ENCODE assay signal across 10 cellular contexts in genomic region chr20:43942213-43942590, GRCh38. TPM values are rescaled to one million over a fixed set of nuclear protein-coding genes. Genes with fewer than 3 reads are reported as not detected.
A peak's percentile ranks its signal among the peaks of the same experiment; 100 is the strongest.
DNase-seq lines count a peak whose midpoint lies in the region; ATAC-seq and TF ChIP-seq lines count a peak whose summit lies in the region.
"Had no signal": no experiment of that assay in that cellular context is flagged by ENCODE, and none has a peak within 500 bp of the region (broad histone marks: within the 10 kb centered on the region; RNA-seq: fewer than 3 reads in every experiment).

No MANE protein-coding gene starts in this region.

- WGBS in mammary epithelial cell (ENCODE audit: low coverage, missing lambda C conversion rate), result 92% methylated on average over 1 of the region's 1 CpG

- ATAC-seq in stimulated activated naive B cell treated with anti-CD40 and anti-IgM and Interleukin-4, amounts not matched to agents 10 μg/mL and 1 μg/mL and 100 μg/mL, for 72 hours (replicated peaks), result no peak

- intact Hi-C loops in mammary epithelial cell (cut with micrococcal nuclease), result no loop called here

- H4K20me1 ChIP-seq in KMS-11 (ENCODE audit: insufficient read depth) (no peaks in the 10 kb centered on the region), mammary epithelial cell (ENCODE audit: insufficient read depth, low read length) (no peaks in the 10 kb centered on the region)

- H3K27ac ChIP-seq in KMS-11 (peak overlapping the region; percentile 95), mammary epithelial cell (ENCODE audit: insufficient read depth, low read depth, low read length) (no peak overlapping the region)

- H3K9me3 Mint-ChIP-seq in activated CD4-positive, alpha-beta T cell treated with anti-CD3 and anti-CD28 coated beads, Interleukin-2, amount 10 ng/mL, durations not matched to agents 7 days and 5 days, result no peaks in the 10 kb centered on the region
- no peaks in the 10 kb centered on the region for H3K9me3 Mint-ChIP-seq in stimulated activated naive B cell treated with anti-CD40 and anti-IgM and Interleukin-4, amounts not matched to agents 10 μg/mL and 1 μg/mL and 100 μg/mL, for 72 hours
- H3K9me3 Mint-ChIP-seq: neural crest cell had no signal

- POLR2A ChIA-PET in activated CD4-positive, alpha-beta T cell treated with anti-CD3 and anti-CD28 coated beads, Interleukin-2, amount 10 ng/mL, durations not matched to agents 7 days and 5 days (lab: Charles Lee), result interaction anchor here (0.6 to 1.0 kb wide), 2 partner anchors 13 to 194 kb away, joined by 3 to 4 read pairs; no protein-coding TSS in a partner anchor

- TF ChIP-seq CTCF in KMS-11 (conservative IDR thresholded peaks at IDR 0.05; ENCODE audit: low read depth, low read length) (no peak), mammary epithelial cell (conservative IDR thresholded peaks at IDR 0.05 in 1 of 2, IDR thresholded peaks at IDR 0.05 in 1 of 2; ENCODE audit: extremely low read depth in 1 of 2, insufficient read depth in 1 of 2, low read depth in 1 of 2, low read length in 2 of 2) (no peak), GM10266 (IDR thresholded peaks at IDR 0.05; ENCODE audit: control insufficient read depth, insufficient read depth, low read depth, missing control alignments) (no peak)

- H3K36me3 Mint-ChIP-seq in activated CD4-positive, alpha-beta T cell treated with anti-CD3 and anti-CD28 coated beads, Interleukin-2, amount 10 ng/mL, durations not matched to agents 7 days and 5 days (ENCODE audit: low read depth), result no peaks in the 10 kb centered on the region
- no peaks in the 10 kb centered on the region for H3K36me3 Mint-ChIP-seq in stimulated activated naive B cell treated with anti-CD40 and anti-IgM and Interleukin-4, amounts not matched to agents 10 μg/mL and 1 μg/mL and 100 μg/mL, for 72 hours

- no peaks in the 10 kb centered on the region for H3K36me3 ChIP-seq in KMS-11 (ENCODE audit: insufficient read depth)
- H3K36me3 ChIP-seq in mammary epithelial cell (ENCODE audit: insufficient read depth, low read length), result no peaks in the 10 kb centered on the region

- in situ Hi-C loops in mammary epithelial cell (cut with MboI; ENCODE audit: low sequenced_read_pairs in 2 of 2), result no loop called here

- H3K4me1 ChIP-seq in KMS-11 (ENCODE audit: low read depth, poor library complexity, severe bottlenecking) (peaks cover 100% of the 10 kb centered on the region), mammary epithelial cell (ENCODE audit: insufficient read depth, low read length) (peaks cover 52% of the 10 kb centered on the region)

- H3K9ac ChIP-seq in KMS-11, result peak overlapping the region; percentile 74
- no peak overlapping the region for H3K9ac ChIP-seq in mammary epithelial cell (ENCODE audit: insufficient read depth, low read length)

- dilution Hi-C loops in mammary epithelial cell (cut with HindIII; ENCODE audit: low sequenced_read_pairs), result no loop called here

- peak overlapping the region; percentile 81 for H3K27ac Mint-ChIP-seq in activated CD4-positive, alpha-beta T cell treated with anti-CD3 and anti-CD28 coated beads, Interleukin-2, amount 10 ng/mL, durations not matched to agents 7 days and 5 days
- H3K27ac Mint-ChIP-seq in stimulated activated naive B cell treated with anti-CD40 and anti-IgM and Interleukin-4, amounts not matched to agents 10 μg/mL and 1 μg/mL and 100 μg/mL, for 72 hours, result peak overlapping the region; percentile 44

- DNase-seq in activated CD4-positive, alpha-beta T cell treated with anti-CD3 and anti-CD28 coated beads, Interleukin-2, amount 10 ng/mL, durations not matched to agents 7 days and 5 days, result no peak
- DNase-seq in activated CD4-positive, alpha-beta T cell treated with anti-CD3 and anti-CD28 coated beads for 1 hour, result no peak
- DNase-seq in mammary epithelial cell, result no peak
- no peak for DNase-seq in stimulated activated naive B cell treated with anti-CD40 and anti-IgM and Interleukin-4, amounts not matched to agents 10 μg/mL and 1 μg/mL and 100 μg/mL, for 72 hours
- no peak for DNase-seq in activated effector memory CD4-positive, alpha-beta T cell treated with anti-CD3 and anti-CD28 coated beads, Interleukin-2, amount 50 U/mL, for 16 hours
- no peak for DNase-seq in GM10266 (ENCODE audit: extremely low spot score)
- DNase-seq in SW480 (ENCODE audit: low spot score), result no peak
- DNase-seq: activated CD4-positive, CD25-positive, alpha-beta regulatory T cell had no signal

- BruUV-seq in mammary epithelial cell (replicated peaks; lab: Mats Ljungman, UMichigan), result TSS peak; percentile 60

- no peaks in the 10 kb centered on the region for H3K27me3 ChIP-seq in KMS-11 (ENCODE audit: insufficient read depth, low read depth)
- no peaks in the 10 kb centered on the region for H3K27me3 ChIP-seq in mammary epithelial cell (ENCODE audit: insufficient read depth, low read length)

- CTCF ChIA-PET in activated CD4-positive, alpha-beta T cell treated with anti-CD3 and anti-CD28 coated beads, Interleukin-2, amount 10 ng/mL, durations not matched to agents 7 days and 5 days (lab: Charles Lee), result interaction anchor here (0.6 to 2.3 kb wide), 8 partner anchors 8 to 192 kb away, joined by 3 to 5 read pairs (median 4); no protein-coding TSS in a partner anchor
- CTCF ChIA-PET in mammary epithelial cell (lab: Charles Lee; ENCODE audit: low non-redundant PET), result no interaction called here

- H2AFZ ChIP-seq in KMS-11 (ENCODE audit: low read depth) (no peak overlapping the region), mammary epithelial cell (ENCODE audit: low read depth, low read length) (no peak overlapping the region)

- peak overlapping the region; percentile 18 for H3K4me3 ChIP-seq in KMS-11 (IDR thresholded peaks at IDR 0.05; ENCODE audit: insufficient read depth, low read depth, low read length)
- no peak overlapping the region for H3K4me3 ChIP-seq in mammary epithelial cell (replicated peaks in 1 of 3; ENCODE audit: insufficient read depth in 1 of 3, low read depth in 2 of 3, low read length in 3 of 3)

- peaks cover 95% of the 10 kb centered on the region for H3K79me2 ChIP-seq in KMS-11 (ENCODE audit: insufficient read depth, low read depth)
- no peaks in the 10 kb centered on the region for H3K79me2 ChIP-seq in mammary epithelial cell (ENCODE audit: insufficient read depth, low read length)

- H3K9me3 ChIP-seq in mammary epithelial cell (replicated peaks; ENCODE audit: insufficient read depth, low read length), result no peaks in the 10 kb centered on the region

- H3K4me2 ChIP-seq in KMS-11, result peak overlapping the region; percentile 64
- peak overlapping the region; percentile 27 for H3K4me2 ChIP-seq in mammary epithelial cell (ENCODE audit: insufficient read depth, low read depth, low read length)

- H3K27me3 Mint-ChIP-seq in activated CD4-positive, alpha-beta T cell treated with anti-CD3 and anti-CD28 coated beads, Interleukin-2, amount 10 ng/mL, durations not matched to agents 7 days and 5 days, result peaks cover 43% of the 10 kb centered on the region
- H3K27me3 Mint-ChIP-seq in stimulated activated naive B cell treated with anti-CD40 and anti-IgM and Interleukin-4, amounts not matched to agents 10 μg/mL and 1 μg/mL and 100 μg/mL, for 72 hours, result peaks cover 2 to 13% of the 10 kb centered on the region in 2 donors

- H3K4me3 Mint-ChIP-seq in activated CD4-positive, alpha-beta T cell treated with anti-CD3 and anti-CD28 coated beads, Interleukin-2, amount 10 ng/mL, durations not matched to agents 7 days and 5 days, result no peak overlapping the region
- peak overlapping the region; percentile 29 to 53 for H3K4me3 Mint-ChIP-seq in stimulated activated naive B cell treated with anti-CD40 and anti-IgM and Interleukin-4, amounts not matched to agents 10 μg/mL and 1 μg/mL and 100 μg/mL, for 72 hours
- H3K4me3 Mint-ChIP-seq: neural crest cell had no signal

- peaks cover 66% of the 10 kb centered on the region for H3K4me1 Mint-ChIP-seq in activated CD4-positive, alpha-beta T cell treated with anti-CD3 and anti-CD28 coated beads, Interleukin-2, amount 10 ng/mL, durations not matched to agents 7 days and 5 days
- H3K4me1 Mint-ChIP-seq in stimulated activated naive B cell treated with anti-CD40 and anti-IgM and Interleukin-4, amounts not matched to agents 10 μg/mL and 1 μg/mL and 100 μg/mL, for 72 hours, result peaks cover 16 to 34% of the 10 kb centered on the region in 2 donors
- H3K4me1 Mint-ChIP-seq: neural crest cell had no signal

RNA-seq across cellular contexts. Expression of gene TOX2, which starts 27.6 kb away (rescaled TPM):
- 1 to 10 TPM; 1.5 to 1.9 TPM for total RNA-seq in activated CD4-positive, alpha-beta T cell treated with anti-CD3 and anti-CD28 coated beads, Interleukin-2, amount 10 ng/mL, durations not matched to agents 7 days and 5 days
- total RNA-seq in mammary epithelial cell, result 1 to 10 TPM in 1 of 2 donors, under 1 TPM in 1; 0.83 to 5.0 TPM
- polyA plus RNA-seq in mammary epithelial cell, result 0.96 TPM
- 0.83 TPM for polyA minus RNA-seq in mammary epithelial cell
